8 cellular contexts compared by ENCODE assay signal in genomic region chr1:226739696-226740065, GRCh38. TPM values are rescaled to one million over a fixed set of nuclear protein-coding genes. Genes with fewer than 3 reads are reported as not detected.
DNase-seq lines count a peak whose midpoint lies in the region; ATAC-seq and TF ChIP-seq lines count a peak whose summit lies in the region.

No MANE protein-coding gene starts in this region.

- intact Hi-C loops in psoas muscle (cut with DNase I) = loop anchor here (2.0 to 5.0 kb wide), 5 partner anchors 37 to 102 kb away; no protein-coding TSS in a partner anchor

- H3K27ac Mint-ChIP-seq in endodermal cell = no peak overlapping the region

- ATAC-seq in psoas muscle (no peak), GM18520 (IDR thresholded peaks at IDR 0.05; ENCODE audit: unreplicated experiment) (no peak), GM21786 (IDR thresholded peaks at IDR 0.05; ENCODE audit: unreplicated experiment) (no peak)

- peaks cover 4% of the 10 kb centered on the region for H3K9me3 Mint-ChIP-seq in endodermal cell

- DNase-seq in NT2/D1 (ENCODE audit: low read depth, low spot score) = no peak
- no peak for DNase-seq in endodermal cell
- DNase-seq in psoas muscle = no peak
- DNase-seq in NCI-H524 (lab: John Stamatoyannopoulos, UW) = no peak
- no peak for DNase-seq in GM20000 (ENCODE audit: low spot score)

- H3K4me3 Mint-ChIP-seq in endodermal cell = peak overlapping the region; percentile 82

- peaks cover 1% of the 10 kb centered on the region for H3K27me3 Mint-ChIP-seq in endodermal cell (ENCODE audit: insufficient read depth)

- peaks cover 16% of the 10 kb centered on the region for H3K36me3 Mint-ChIP-seq in endodermal cell (ENCODE audit: low read depth)

- H3K4me3 ChIP-seq in GM12875 (ENCODE audit: low read depth, low read length) = peak overlapping the region; percentile 95
- H3K4me3 ChIP-seq in NT2/D1 (ENCODE audit: insufficient read length, low read depth) = no peak overlapping the region
- peak overlapping the region; percentile 94 for H3K4me3 ChIP-seq in endodermal cell (ENCODE audit: low read length)
- peak overlapping the region; percentile 94 for H3K4me3 ChIP-seq in psoas muscle

- H3K36me3 ChIP-seq in NT2/D1 (ENCODE audit: insufficient read depth, insufficient read length, low read length) = peaks cover 23% of the 10 kb centered on the region
- H3K36me3 ChIP-seq in endodermal cell (ENCODE audit: control insufficient read depth, insufficient read depth, low read length) = peaks cover 18% of the 10 kb centered on the region
- peaks cover 0 to 10% of the 10 kb centered on the region in 2 donors for H3K36me3 ChIP-seq in psoas muscle (ENCODE audit: insufficient read depth in 1 of 2, low read depth in 1 of 2)

- H3K27me3 ChIP-seq in NT2/D1 (ENCODE audit: insufficient read depth, insufficient read length) (no peaks in the 10 kb centered on the region), endodermal cell (ENCODE audit: control insufficient read depth, insufficient read depth, low read length, poor library complexity, severe bottlenecking) (no peaks in the 10 kb centered on the region), psoas muscle (ENCODE audit: insufficient read depth in 3 of 3, low read length in 2 of 3) (no peaks in the 10 kb centered on the region)

- TF ChIP-seq CTCF in GM12875 (IDR thresholded peaks at IDR 0.05; ENCODE audit: borderline replicate concordance, insufficient read depth, low read depth, low read length) (no peak), endodermal cell (conservative IDR thresholded peaks at IDR 0.05) (no peak), psoas muscle (IDR thresholded peaks at IDR 0.05) (no peak), GM20000 (IDR thresholded peaks at IDR 0.05; ENCODE audit: extremely low read depth, missing control alignments) (no peak)

- H3K9me3 ChIP-seq in NT2/D1 (ENCODE audit: insufficient read depth, low read length) (peaks cover 11% of the 10 kb centered on the region), endodermal cell (ENCODE audit: control insufficient read depth, low read length) (no peaks in the 10 kb centered on the region), psoas muscle (peaks cover 5% of the 10 kb centered on the region)

- H3K4me1 ChIP-seq in NT2/D1 (ENCODE audit: insufficient read depth, insufficient read length) (peaks cover 11% of the 10 kb centered on the region), endodermal cell (ENCODE audit: control insufficient read depth, insufficient read depth, low read length) (peaks cover 6% of the 10 kb centered on the region), psoas muscle (peaks cover 23% of the 10 kb centered on the region)

- peaks cover 13% of the 10 kb centered on the region for H3K4me1 Mint-ChIP-seq in endodermal cell

- H3K9ac ChIP-seq in NT2/D1 (ENCODE audit: insufficient read length, low read depth) (peak overlapping the region; percentile 16), endodermal cell (ENCODE audit: extremely low read depth, low read length, poor library complexity, severe bottlenecking) (peak overlapping the region; percentile 23)

- no peak overlapping the region for H3K27ac ChIP-seq in endodermal cell (ENCODE audit: low read depth, low read length)
- H3K27ac ChIP-seq in psoas muscle = peak overlapping the region; percentile 51

- WGBS in endodermal cell (ENCODE audit: insufficient coverage in 1 of 2, insufficient read length in 1 of 2), 2 experiments = 95 to 100% methylated on average over 2 to 3 of the region's 3 CpGs
- WGBS in psoas muscle, 3 donors = 42 to 74% (median 52%) methylated on average over 3 of the region's 3 CpGs

RNA-seq across cellular contexts. Expression of gene ITPKB, which starts 0.6 kb away (rescaled TPM):
- total RNA-seq in endodermal cell = 10 to 100 TPM; 22.4 to 28.3 TPM
- 12.3 TPM for polyA plus RNA-seq in endodermal cell (2013, experiment 1 of 2)
- polyA plus RNA-seq in endodermal cell (2013, experiment 2 of 2) = 12.3 TPM
- total RNA-seq in psoas muscle = 10 to 100 TPM in 3 of 4 donors, 1 to 10 TPM in 1; 7.7 to 14.1 (median 12.3) TPM
- polyA plus RNA-seq in psoas muscle = 1 to 10 TPM; 3.9 to 8.9 (median 8.4) TPM
